28 cellular contexts compared by ENCODE assay signal in the genomic region with DNA sequence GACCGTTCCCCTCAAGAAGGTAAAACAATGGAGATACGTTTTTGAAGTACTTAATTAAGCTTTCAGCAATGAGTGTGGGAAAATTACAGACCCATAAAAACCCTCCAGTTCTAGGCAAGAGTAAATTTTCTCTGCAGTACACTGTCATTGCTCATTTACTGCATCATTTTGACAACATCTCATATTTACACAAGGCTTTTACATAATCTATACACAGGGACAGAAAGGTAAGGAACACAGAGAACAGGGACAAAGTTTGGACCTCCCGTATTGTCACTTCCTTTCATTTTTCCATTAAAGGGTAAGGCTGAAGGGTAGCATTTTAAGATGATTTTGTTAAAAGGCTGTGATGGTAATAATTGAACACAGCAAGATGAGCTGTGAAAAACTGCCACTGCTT. TPM values are rescaled to one million over a fixed set of nuclear protein-coding genes. Genes with fewer than 3 reads are reported as not detected.
A peak's percentile ranks its signal among the peaks of the same experiment; 100 is the strongest.
DNase-seq lines count a peak whose midpoint lies in the region; ATAC-seq, FAIRE-seq and TF ChIP-seq lines count a peak whose summit lies in the region.
"Had no signal": no experiment of that assay in that cellular context is flagged by ENCODE, and none has a peak within 500 bp of the region (broad histone marks: within the 10 kb centered on the region; RNA-seq: fewer than 3 reads in every experiment).

No MANE protein-coding gene starts in this region.

- dilution Hi-C loops in IMR-90 (cut with HindIII; ENCODE audit: low sequenced_read_pairs, unreplicated experiment) = no loop called here

- H2AFZ ChIP-seq in IMR-90 (replicated peaks; ENCODE audit: low read length, poor library complexity) (no peak overlapping the region), HepG2 (ENCODE audit: low read length) (no peak overlapping the region)
- H2AFZ ChIP-seq: parathyroid adenoma, PC-9 had no signal

- no peaks in the 10 kb centered on the region for H3K79me2 ChIP-seq in HepG2 (ENCODE audit: insufficient read depth, low read length)
- H3K79me2 ChIP-seq: parathyroid adenoma had no signal

- H3K36me3 ChIP-seq in IMR-90 (ENCODE audit: control insufficient read depth, insufficient read depth, low read length) = no peaks in the 10 kb centered on the region
- 0 out of 5 replicates have a peak, but pooled peaks cover 0 to 4% of the 10 kb centered on the region in 2 experiments for H3K36me3 ChIP-seq in HepG2 (replicated peaks in 1 of 2; ENCODE audit: control insufficient read depth in 1 of 2, insufficient read depth in 2 of 2, low read length in 2 of 2)

- peak overlapping the region; percentile 60 for H3K27ac Mint-ChIP-seq in stimulated activated memory B cell treated with anti-CD40 and anti-IgM and Interleukin-4, amounts not matched to agents 10 μg/mL and 1 μg/mL and 100 μg/mL, for 72 hours
- H3K27ac Mint-ChIP-seq: stimulated activated effector memory CD8-positive, alpha-beta T cell treated with anti-CD3 and anti-CD28 coated beads, Interleukin-12 subunit alpha, Interleukin-12 subunit beta, amount 100 ng/mL, for 72 hours; T-helper 2 cell treated with Interferon-gamma antibody and Interleukin-4, amounts not matched to agents 5 μg/mL and 100 μg/mL, for 36 hours had no signal

- peak overlapping the region; percentile 92 for H2BK20ac ChIP-seq in IMR-90 (ENCODE audit: low read depth, low read length)

- H2BK120ac ChIP-seq in IMR-90 (ENCODE audit: low read depth, low read length) = peak overlapping the region; percentile 85

- H3K9me3 ChIP-seq in IMR-90 (ENCODE audit: control insufficient read depth, insufficient read depth, low read length) = no peaks in the 10 kb centered on the region
- no peaks in the 10 kb centered on the region for H3K9me3 ChIP-seq in HepG2 (ENCODE audit: low read length)
- H3K9me3 ChIP-seq: testis had no signal

- no peaks in the 10 kb centered on the region for H3K9me3 Mint-ChIP-seq in stimulated activated memory B cell treated with anti-CD40 and anti-IgM and Interleukin-4, amounts not matched to agents 10 μg/mL and 1 μg/mL and 100 μg/mL, for 72 hours
- H3K9me3 Mint-ChIP-seq: brain; CD14-positive monocyte; neural crest cell; stimulated activated effector memory CD8-positive, alpha-beta T cell treated with anti-CD3 and anti-CD28 coated beads, Interleukin-12 subunit alpha, Interleukin-12 subunit beta, amount 100 ng/mL, for 72 hours; T-helper 2 cell treated with Interferon-gamma antibody and Interleukin-4, amounts not matched to agents 5 μg/mL and 100 μg/mL, for 36 hours had no signal

- peaks cover 38% of the 10 kb centered on the region for H3K36me3 Mint-ChIP-seq in stimulated activated memory B cell treated with anti-CD40 and anti-IgM and Interleukin-4, amounts not matched to agents 10 μg/mL and 1 μg/mL and 100 μg/mL, for 72 hours

- H3K9ac ChIP-seq in IMR-90 (ENCODE audit: low read depth, low read length) = no peak overlapping the region
- H3K9ac ChIP-seq in HepG2 (ENCODE audit: insufficient read depth, low read depth, low read length) = no peak overlapping the region
- H3K9ac ChIP-seq: parathyroid adenoma had no signal

- no peak overlapping the region; the same call in 1 of the 2 replicates for H3K23ac ChIP-seq in IMR-90 (ENCODE audit: low read depth, low read length)

- H3K4me1 Mint-ChIP-seq in stimulated activated memory B cell treated with anti-CD40 and anti-IgM and Interleukin-4, amounts not matched to agents 10 μg/mL and 1 μg/mL and 100 μg/mL, for 72 hours = peaks cover 17% of the 10 kb centered on the region
- H3K4me1 Mint-ChIP-seq: stimulated activated effector memory CD8-positive, alpha-beta T cell treated with anti-CD3 and anti-CD28 coated beads, Interleukin-12 subunit alpha, Interleukin-12 subunit beta, amount 100 ng/mL, for 72 hours had no signal

- H3K4me2 ChIP-seq in IMR-90 (ENCODE audit: low read depth, low read length) = no peak overlapping the region; the same call in 1 of the 2 replicates
- peak overlapping the region; percentile 26 for H3K4me2 ChIP-seq in HepG2 (ENCODE audit: low read depth, low read length)
- H3K4me2 ChIP-seq: PC-9 had no signal

- H2BK15ac ChIP-seq in IMR-90 (ENCODE audit: low read depth, low read length) = peak overlapping the region; percentile 72

- CTCF ChIA-PET in IMR-90 (lab: Yijun Ruan, JAX) (no interaction called here), HepG2 (lab: Yijun Ruan, JAX; ENCODE audit: low intra/inter-chr PET ratio, low total read pairs) (no interaction called here)

- DNase-seq in IMR-90 (no peak), NCI-H748 (lab: John Stamatoyannopoulos, UW; ENCODE audit: unreplicated experiment) (peak; percentile 55), HepG2 (ENCODE audit: low spot score) (peak; percentile 13), NCI-H774 (lab: John Stamatoyannopoulos, UW) (no peak)
- no peak for DNase-seq in activated CD8-positive, alpha-beta memory T cell treated with anti-CD3 and anti-CD28 coated beads, Interleukin-2, amount 50 U/mL, for 48 hours
- no peak for DNase-seq in activated T-cell treated with anti-CD3 and anti-CD28 coated beads, Interleukin-2, amount 50 U/mL, for 1 hour
- DNase-seq: activated CD4-positive, alpha-beta T cell treated with anti-CD3 and anti-CD28 coated beads for 48 hours; activated T-cell treated with anti-CD3 and anti-CD28 coated beads, Interleukin-2, amount 50 U/mL, for 48 hours; Calu3; cerebellar nuclear complex; left ventricle myocardium superior; NCI-H2171; NCI-H510A; NK-92 treated with Interleukin-12 subunit alpha and Interleukin-12 subunit beta, amount 100 ng/mL, for 24 hours; PC-9; Right ventricle myocardium superior; stimulated activated CD4-positive, alpha-beta T cell treated with anti-CD3 and anti-CD28 coated beads, Interleukin-4, amount 100 ng/mL, for 24 hours; testis had no signal

- ATAC-seq in IMR-90 (ENCODE audit: low read depth) (no peak), HepG2 (peak; percentile 23; the same call in 1 of the 3 replicates), HG02759 (IDR thresholded peaks at IDR 0.05; ENCODE audit: unreplicated experiment) (no peak)
- no peak for ATAC-seq in stimulated activated memory B cell treated with anti-CD40 and anti-IgM and Interleukin-4, amounts not matched to agents 10 μg/mL and 1 μg/mL and 100 μg/mL, for 72 hours
- ATAC-seq: left ventricle myocardium superior; sciatic nerve; stimulated activated effector memory CD8-positive, alpha-beta T cell treated with anti-CD3 and anti-CD28 coated beads, Interleukin-12 subunit alpha, Interleukin-12 subunit beta, amount 100 ng/mL, for 72 hours had no signal

- intact Hi-C loops in IMR-90 (cut with micrococcal nuclease) (loop anchor here (5.0 kb wide), 1 partner anchor 92 kb away; a partner anchor contains a TSS), HepG2 (cut with micrococcal nuclease; ENCODE audit: unreplicated experiment) (no loop called here)

- H2AK5ac ChIP-seq in IMR-90 (ENCODE audit: low read depth, low read length) = peak overlapping the region; percentile 52; the same call in 1 of the 2 replicates

- H4K5ac ChIP-seq in IMR-90 (ENCODE audit: low read depth, low read length) = peak overlapping the region; percentile 67

- H2BK5ac ChIP-seq in IMR-90 (ENCODE audit: low read depth, low read length, poor library complexity, severe bottlenecking) = peak overlapping the region; percentile 83

- POLR2A ChIA-PET in IMR-90 (lab: Charles Lee; ENCODE audit: unreplicated experiment) = interaction anchor here (0.7 kb wide), 1 partner anchor 11 kb away, joined by 4 read pairs; no protein-coding TSS in a partner anchor
- POLR2A ChIA-PET in HepG2 (lab: Yijun Ruan, JAX) = no interaction called here

- TF ChIP-seq CTCF in IMR-90 (conservative IDR thresholded peaks at IDR 0.05; ENCODE audit: low read depth, low read length) (no peak), HepG2 (CRISPR knock-in tag; IDR thresholded peaks at IDR 0.05) (no peak)

- H3K9me1 ChIP-seq in IMR-90 (ENCODE audit: insufficient read depth, low read length) = no peaks in the 10 kb centered on the region

- in situ Hi-C loops in IMR-90 (cut with MboI; ENCODE audit: low sequenced_read_pairs) (no loop called here), HepG2 (cut with HindIII; ENCODE audit: extremely low pct_ligation_motif_present, low pct_unique_long_range_greater_than_20kb) (no loop called here)

- no peak for FAIRE-seq in HepG2 (lab: Jason Lieb, UNC)
- FAIRE-seq: urothelium cell line had no signal

- H3K4me3 Mint-ChIP-seq in stimulated activated memory B cell treated with anti-CD40 and anti-IgM and Interleukin-4, amounts not matched to agents 10 μg/mL and 1 μg/mL and 100 μg/mL, for 72 hours = no peak overlapping the region
- H3K4me3 Mint-ChIP-seq: brain; CD14-positive monocyte; neural crest cell; stimulated activated effector memory CD8-positive, alpha-beta T cell treated with anti-CD3 and anti-CD28 coated beads, Interleukin-12 subunit alpha, Interleukin-12 subunit beta, amount 100 ng/mL, for 72 hours; T-helper 2 cell treated with Interferon-gamma antibody and Interleukin-4, amounts not matched to agents 5 μg/mL and 100 μg/mL, for 36 hours had no signal

- H3K27ac ChIP-seq in IMR-90 (ENCODE audit: insufficient read depth, low read length) (no peak overlapping the region), HepG2 (ENCODE audit: extremely low read length, insufficient read depth, low read length) (peak overlapping the region; percentile 28)
- H3K27ac ChIP-seq: parathyroid adenoma, PC-9, testis had no signal

- H3K4me3 ChIP-seq in IMR-90 (ENCODE audit: insufficient read depth, low read depth, low read length) (no peak overlapping the region), HepG2 (replicated peaks in 1 of 3; ENCODE audit: insufficient read depth in 1 of 3, low read depth in 2 of 3, low read length in 3 of 3) (no peak overlapping the region)
- H3K4me3 ChIP-seq: PC-9, testis had no signal

- H3K14ac ChIP-seq in IMR-90 (replicated peaks; ENCODE audit: low read depth, low read length) = peak overlapping the region; percentile 65

- peak overlapping the region; percentile 59 for H4K91ac ChIP-seq in IMR-90 (ENCODE audit: insufficient read depth, low read depth, low read length)

- TF ChIP-seq EP300 in HepG2 (IDR thresholded peaks at IDR 0.05; ENCODE audit: low read depth in 2 of 2, low read length in 2 of 2) (peak in 1 of 2 experiments; percentile 51; a peak in 1 of 4 replicates), HepG2 (CRISPR knock-in tag; IDR thresholded peaks at IDR 0.05; ENCODE audit: borderline replicate concordance) (no peak)

- peaks cover 0 to 3% of the 10 kb centered on the region in 2 experiments; a peak in 1 of 4 replicates for H3K79me1 ChIP-seq in IMR-90 (ENCODE audit: low read depth in 1 of 2, low read length in 2 of 2)

- no peak overlapping the region for H2AK9ac ChIP-seq in IMR-90 (replicated peaks; ENCODE audit: low read depth, low read length, poor library complexity)

- peak overlapping the region in 1 of 2 experiments; percentile 56; a peak in 3 of 4 replicates for H4K8ac ChIP-seq in IMR-90 (ENCODE audit: low read depth in 2 of 2, low read length in 2 of 2)

- no peak overlapping the region for H3K56ac ChIP-seq in IMR-90 (ENCODE audit: extremely low read depth, insufficient read depth, low read length)

- peak overlapping the region; percentile 90 for H3K18ac ChIP-seq in IMR-90 (ENCODE audit: low read depth, low read length)

- no peak for TF ChIP-seq POLR2A in IMR-90 (IDR thresholded peaks at IDR 0.05; ENCODE audit: low read depth, low read length)
- no peak for TF ChIP-seq POLR2A in HepG2 (IDR thresholded peaks at IDR 0.05; ENCODE audit: insufficient read depth in 1 of 2, low read depth in 2 of 2, low read length in 2 of 2)

- H4K20me1 ChIP-seq in IMR-90 (ENCODE audit: insufficient read depth, low read length) = no peaks in the 10 kb centered on the region
- H4K20me1 ChIP-seq in HepG2 (ENCODE audit: insufficient read depth, low read length) = no peaks in the 10 kb centered on the region

- WGBS in IMR-90 (ENCODE audit: extremely low coverage in 2 of 2, insufficient read length in 1 of 2), 2 experiments = no CpG with 5 or more reads among the region's 3 CpGs
- WGBS in HepG2 (ENCODE audit: low lambda C conversion rate) = 71% methylated on average over 3 of the region's 3 CpGs

- no peak for TF ChIP-seq RAD21 in IMR-90 (IDR thresholded peaks at IDR 0.05; ENCODE audit: low read length)
- TF ChIP-seq RAD21 in HepG2 (CRISPR knock-in tag; IDR thresholded peaks at IDR 0.05) = no peak

- H3K4me1 ChIP-seq in IMR-90 (ENCODE audit: control insufficient read depth, insufficient read depth, low read length) = peaks cover 9% of the 10 kb centered on the region
- H3K4me1 ChIP-seq in HepG2 (ENCODE audit: insufficient read depth, low read length) = peaks cover 41% of the 10 kb centered on the region
- H3K4me1 ChIP-seq: testis had no signal

- H3K27me3 ChIP-seq in IMR-90 (ENCODE audit: control insufficient read depth, insufficient read depth, low read length) (no peaks in the 10 kb centered on the region), HepG2 (ENCODE audit: control insufficient read depth in 1 of 2, insufficient read depth in 2 of 2, low read length in 2 of 2) (no peaks in the 10 kb centered on the region)
- H3K27me3 ChIP-seq: testis had no signal

- BruUV-seq in IMR-90 (replicated peaks; lab: Mats Ljungman, UMichigan) (no TSS peak), HepG2 (replicated peaks; lab: Mats Ljungman, UMichigan) (no TSS peak)

- no peaks in the 10 kb centered on the region for H3K27me3 Mint-ChIP-seq in stimulated activated memory B cell treated with anti-CD40 and anti-IgM and Interleukin-4, amounts not matched to agents 10 μg/mL and 1 μg/mL and 100 μg/mL, for 72 hours
- H3K27me3 Mint-ChIP-seq: brain had no signal

- H3K4ac ChIP-seq in IMR-90 (ENCODE audit: low read depth, low read length) = peak overlapping the region; percentile 29; the same call in 1 of the 2 replicates

RNA-seq across cellular contexts. Expression of a gene that starts 7.4 kb away (rescaled TPM):
- total RNA-seq in IMR-90 (2012; rRNA removed) = not detected in 2 replicates
- polyA plus RNA-seq in IMR-90 (2012; rRNA removed) = 0.14 and 0.19 TPM in 2 replicates
- not detected in 2 replicates for polyA plus RNA-seq in IMR-90 (2012; cell fraction: cytosol; rRNA removed)
- polyA plus RNA-seq in IMR-90 (2012; cell fraction: nucleus; rRNA removed; ENCODE audit: low replicate concordance) = 0.30 and 1.4 TPM in 2 replicates
- total RNA-seq in HepG2 (2016; rRNA removed; fragmentation: Illumina TruSeq; extraction: Trizol) = 265 and 319 TPM in 2 replicates
- total RNA-seq in HepG2 (2016; cell fraction: cytosol; rRNA removed; fragmentation: Illumina TruSeq; extraction: Trizol; ENCODE audit: low read depth) = 67.0 and 67.5 TPM in 2 replicates
- total RNA-seq in HepG2 (2016; cell fraction: insoluble cytoplasmic fraction; rRNA removed; fragmentation: Illumina TruSeq; extraction: Trizol) = 256 and 310 TPM in 2 replicates
- 82.1 and 92.3 TPM in 2 replicates for total RNA-seq in HepG2 (2016; cell fraction: membrane; rRNA removed; fragmentation: Illumina TruSeq; extraction: Trizol)
- 282 and 300 TPM in 2 replicates for total RNA-seq in HepG2 (2016; cell fraction: nucleus; rRNA removed; fragmentation: Illumina TruSeq; extraction: Trizol)
- 398 and 420 TPM in 2 replicates for polyA plus RNA-seq in HepG2 (2011; rRNA removed)
- 151 and 200 TPM in 2 replicates for polyA plus RNA-seq in HepG2 (2011; cell fraction: cytosol; rRNA removed)
- polyA plus RNA-seq in HepG2 (2011; cell fraction: nucleus; rRNA removed) = 745 and 782 TPM in 2 replicates
- 254 and 296 TPM in 2 replicates for polyA plus RNA-seq in HepG2 (2012)
- 44.7 and 45.8 TPM in 2 replicates for polyA plus RNA-seq in HepG2 (2016; cell fraction: cytosol; fragmentation: Illumina TruSeq; extraction: Trizol; ENCODE audit: low read depth)
- 242 and 251 TPM in 2 replicates for polyA plus RNA-seq in HepG2 (2016; cell fraction: insoluble cytoplasmic fraction; fragmentation: Illumina TruSeq; extraction: Trizol; ENCODE audit: low read depth)
- polyA plus RNA-seq in HepG2 (2016; cell fraction: membrane; fragmentation: Illumina TruSeq; extraction: Trizol; ENCODE audit: low read depth) = 51.1 and 52.9 TPM in 2 replicates
- polyA plus RNA-seq in HepG2 (2016; cell fraction: nucleus; fragmentation: Illumina TruSeq; extraction: Trizol; ENCODE audit: insufficient read depth, low read depth) = 287 and 304 TPM in 2 replicates
- polyA minus RNA-seq in HepG2 (2011; rRNA and poly(A)+ RNA removed; ENCODE audit: low replicate concordance) = 0.42 and 257 TPM in 2 replicates
- polyA minus RNA-seq in HepG2 (2011; cell fraction: cytosol; rRNA and poly(A)+ RNA removed) = 107 and 125 TPM in 2 replicates
- polyA minus RNA-seq in HepG2 (2011; cell fraction: nucleus; rRNA and poly(A)+ RNA removed) = 1,013 and 1,338 TPM in 2 replicates
- total RNA-seq: left ventricle myocardium superior, Right ventricle myocardium superior had no signal

RNA-seq across cellular contexts. Expression of a gene that starts 52.9 kb away (rescaled TPM):
- 17.0 and 31.1 TPM in 2 replicates for total RNA-seq in IMR-90 (2012; rRNA removed)
- 4.2 and 5.3 TPM in 2 replicates for polyA plus RNA-seq in IMR-90 (2012; rRNA removed)
- 0.48 and 1.0 TPM in 2 replicates for polyA plus RNA-seq in IMR-90 (2012; cell fraction: cytosol; rRNA removed)
- 0.27 and 3.6 TPM in 2 replicates for polyA plus RNA-seq in IMR-90 (2012; cell fraction: nucleus; rRNA removed; ENCODE audit: low replicate concordance)
- 31.9 and 48.3 TPM in 2 replicates for total RNA-seq in HepG2 (2016; rRNA removed; fragmentation: Illumina TruSeq; extraction: Trizol)
- total RNA-seq in HepG2 (2016; cell fraction: cytosol; rRNA removed; fragmentation: Illumina TruSeq; extraction: Trizol; ENCODE audit: low read depth) = 5.2 and 5.9 TPM in 2 replicates
- 31.0 and 46.6 TPM in 2 replicates for total RNA-seq in HepG2 (2016; cell fraction: insoluble cytoplasmic fraction; rRNA removed; fragmentation: Illumina TruSeq; extraction: Trizol)
- total RNA-seq in HepG2 (2016; cell fraction: membrane; rRNA removed; fragmentation: Illumina TruSeq; extraction: Trizol) = 8.3 and 9.8 TPM in 2 replicates
- 16.0 and 17.0 TPM in 2 replicates for total RNA-seq in HepG2 (2016; cell fraction: nucleus; rRNA removed; fragmentation: Illumina TruSeq; extraction: Trizol)
- 3.8 and 4.8 TPM in 2 replicates for polyA plus RNA-seq in HepG2 (2011; rRNA removed)
- polyA plus RNA-seq in HepG2 (2011; cell fraction: cytosol; rRNA removed) = 1.7 and 3.2 TPM in 2 replicates
- 1.3 and 2.1 TPM in 2 replicates for polyA plus RNA-seq in HepG2 (2011; cell fraction: nucleus; rRNA removed)
- polyA plus RNA-seq in HepG2 (2012) = 14.0 and 15.4 TPM in 2 replicates
- polyA plus RNA-seq in HepG2 (2016; cell fraction: cytosol; fragmentation: Illumina TruSeq; extraction: Trizol; ENCODE audit: low read depth) = 4.4 and 5.0 TPM in 2 replicates
- polyA plus RNA-seq in HepG2 (2016; cell fraction: insoluble cytoplasmic fraction; fragmentation: Illumina TruSeq; extraction: Trizol; ENCODE audit: low read depth) = 44.8 and 45.3 TPM in 2 replicates
- 5.6 and 7.1 TPM in 2 replicates for polyA plus RNA-seq in HepG2 (2016; cell fraction: membrane; fragmentation: Illumina TruSeq; extraction: Trizol; ENCODE audit: low read depth)
- polyA plus RNA-seq in HepG2 (2016; cell fraction: nucleus; fragmentation: Illumina TruSeq; extraction: Trizol; ENCODE audit: insufficient read depth, low read depth) = 13.8 and 15.4 TPM in 2 replicates
- 1.3 and 4.8 TPM in 2 replicates for polyA minus RNA-seq in HepG2 (2011; rRNA and poly(A)+ RNA removed; ENCODE audit: low replicate concordance)
- polyA minus RNA-seq in HepG2 (2011; cell fraction: cytosol; rRNA and poly(A)+ RNA removed) = 2.7 and 4.0 TPM in 2 replicates
- 10.3 and 10.7 TPM in 2 replicates for polyA minus RNA-seq in HepG2 (2011; cell fraction: nucleus; rRNA and poly(A)+ RNA removed)

RNA-seq across cellular contexts. Expression of a gene that starts 53.1 kb away (rescaled TPM):
- total RNA-seq in IMR-90 (2012; rRNA removed) (18.5 and 26.9 TPM in 2 replicates), HepG2 (2016; rRNA removed; fragmentation: Illumina TruSeq; extraction: Trizol) (21.5 and 29.0 TPM in 2 replicates)
- polyA plus RNA-seq in IMR-90 (2012; rRNA removed) (6.6 and 8.2 TPM in 2 replicates), HepG2 (2011; rRNA removed) (7.7 and 8.3 TPM in 2 replicates)
- 2.1 and 4.4 TPM in 2 replicates for polyA plus RNA-seq in IMR-90 (2012; cell fraction: cytosol; rRNA removed)
- 1.7 and 4.9 TPM in 2 replicates for polyA plus RNA-seq in IMR-90 (2012; cell fraction: nucleus; rRNA removed; ENCODE audit: low replicate concordance)
- 13.7 and 17.7 TPM in 2 replicates for total RNA-seq in HepG2 (2016; cell fraction: cytosol; rRNA removed; fragmentation: Illumina TruSeq; extraction: Trizol; ENCODE audit: low read depth)
- 19.8 and 26.6 TPM in 2 replicates for total RNA-seq in HepG2 (2016; cell fraction: insoluble cytoplasmic fraction; rRNA removed; fragmentation: Illumina TruSeq; extraction: Trizol)
- total RNA-seq in HepG2 (2016; cell fraction: membrane; rRNA removed; fragmentation: Illumina TruSeq; extraction: Trizol) = 8.6 and 13.7 TPM in 2 replicates
- 11.6 and 16.6 TPM in 2 replicates for total RNA-seq in HepG2 (2016; cell fraction: nucleus; rRNA removed; fragmentation: Illumina TruSeq; extraction: Trizol)
- polyA plus RNA-seq in HepG2 (2011; cell fraction: cytosol; rRNA removed) = 5.3 and 6.9 TPM in 2 replicates
- polyA plus RNA-seq in HepG2 (2011; cell fraction: nucleus; rRNA removed) = 2.2 and 4.6 TPM in 2 replicates
- polyA plus RNA-seq in HepG2 (2012) = 8.4 and 9.2 TPM in 2 replicates
- polyA plus RNA-seq in HepG2 (2016; cell fraction: cytosol; fragmentation: Illumina TruSeq; extraction: Trizol; ENCODE audit: low read depth) = 0.76 and 1.3 TPM in 2 replicates
- 16.9 and 19.8 TPM in 2 replicates for polyA plus RNA-seq in HepG2 (2016; cell fraction: insoluble cytoplasmic fraction; fragmentation: Illumina TruSeq; extraction: Trizol; ENCODE audit: low read depth)
- 3.4 and 3.9 TPM in 2 replicates for polyA plus RNA-seq in HepG2 (2016; cell fraction: membrane; fragmentation: Illumina TruSeq; extraction: Trizol; ENCODE audit: low read depth)
- polyA plus RNA-seq in HepG2 (2016; cell fraction: nucleus; fragmentation: Illumina TruSeq; extraction: Trizol; ENCODE audit: insufficient read depth, low read depth) = 13.4 and 14.7 TPM in 2 replicates
- polyA minus RNA-seq in HepG2 (2011; rRNA and poly(A)+ RNA removed; ENCODE audit: low replicate concordance) = 4.0 and 23.8 TPM in 2 replicates
- 6.5 and 8.1 TPM in 2 replicates for polyA minus RNA-seq in HepG2 (2011; cell fraction: cytosol; rRNA and poly(A)+ RNA removed)
- polyA minus RNA-seq in HepG2 (2011; cell fraction: nucleus; rRNA and poly(A)+ RNA removed) = 7.3 and 14.3 TPM in 2 replicates

Comparison
In these comparisons a context has a peak if more than half of its experiments do, and no peak if none do; other contexts are left out.
1. DNase-seq: peak in NCI-H748 (single experiment) and HepG2 (single experiment); none in IMR-90 (single experiment), activated CD8-positive, alpha-beta memory T cell treated with anti-CD3 and anti-CD28 coated beads, Interleukin-2, amount 50 U/mL, for 48 hours (single experiment), activated T-cell treated with anti-CD3 and anti-CD28 coated beads, Interleukin-2, amount 50 U/mL, for 1 hour (single experiment) and NCI-H774 (single experiment).
2. RNA of a gene that starts 7.4 kb away (total RNA-seq): 67.0 to 319 TPM in HepG2; not detected in IMR-90; every median in the first group is over 10 times any median in the second.